Comparison of ENCODE assay signal across 2 cellular contexts in genomic region chr10:75334720-75335119, GRCh38.
TF ChIP-seq lines count a peak whose summit lies in the region.

No MANE protein-coding gene starts in this region.

TF ChIP-seq in liver, 16 proteins besides CTCF, POLR2A, EP300 and RAD21 (continued from another document):
- no peak for TF ChIP-seq ZBTB33 (IDR thresholded peaks at IDR 0.05)
- no peak for TF ChIP-seq NR2F2 (IDR thresholded peaks at IDR 0.05)
- peak in 1 of 2 donors; percentile 16 for TF ChIP-seq RXRA (IDR thresholded peaks at IDR 0.05)
- peak; percentile 70 to 80 for TF ChIP-seq HNF4A (conservative IDR thresholded peaks at IDR 0.05)
- no peak for TF ChIP-seq GABPA (IDR thresholded peaks at IDR 0.05 in 1 of 2, conservative IDR thresholded peaks at IDR 0.05 in 1 of 2)
- no peak for TF ChIP-seq TAF1 (conservative IDR thresholded peaks at IDR 0.05)
- peak; percentile 46 for TF ChIP-seq HNF4G (IDR thresholded peaks at IDR 0.05)
- no peak for TF ChIP-seq MAX (IDR thresholded peaks at IDR 0.05)
- peak; percentile 23 for TF ChIP-seq YY1 (IDR thresholded peaks at IDR 0.05)
- no peak for TF ChIP-seq EGR1 (IDR thresholded peaks at IDR 0.05; ENCODE audit: low read depth in 2 of 2)

TF ChIP-seq in HepG2, 621 proteins besides CTCF, POLR2A, EP300 and RAD21 (continued from another document):
- TF ChIP-seq RERE (CRISPR knock-in tag; IDR thresholded peaks at IDR 0.05; ENCODE audit: low read depth) (no peak), ZNF746 (CRISPR knock-in tag; IDR thresholded peaks at IDR 0.05) (no peak), MAX (IDR thresholded peaks at IDR 0.05) (no peak), ZNF558 (CRISPR knock-in tag; IDR thresholded peaks at IDR 0.05; ENCODE audit: borderline replicate concordance) (no peak), TFE3 (CRISPR knock-in tag; IDR thresholded peaks at IDR 0.05) (no peak), GLI4 (CRISPR knock-in tag; IDR thresholded peaks at IDR 0.05; ENCODE audit: borderline replicate concordance) (no peak)
